1 cellular context compared by ENCODE assay signal in genomic region chr18:23438046-23438377, GRCh38.
TF ChIP-seq lines count a peak whose summit lies in the region.

No MANE protein-coding gene starts in this region.

TF ChIP-seq in GM12878, 131 proteins besides CTCF, POLR2A, EP300 and RAD21 (continued from another document):
- 0 out of 2 replicates have a peak, but pooled peaks have one; percentile 3 for TF ChIP-seq ZNF384 (IDR thresholded peaks at IDR 0.05; ENCODE audit: borderline replicate concordance, low read depth, low read length)
